1 cellular context compared by ENCODE assay signal in the genomic region with DNA sequence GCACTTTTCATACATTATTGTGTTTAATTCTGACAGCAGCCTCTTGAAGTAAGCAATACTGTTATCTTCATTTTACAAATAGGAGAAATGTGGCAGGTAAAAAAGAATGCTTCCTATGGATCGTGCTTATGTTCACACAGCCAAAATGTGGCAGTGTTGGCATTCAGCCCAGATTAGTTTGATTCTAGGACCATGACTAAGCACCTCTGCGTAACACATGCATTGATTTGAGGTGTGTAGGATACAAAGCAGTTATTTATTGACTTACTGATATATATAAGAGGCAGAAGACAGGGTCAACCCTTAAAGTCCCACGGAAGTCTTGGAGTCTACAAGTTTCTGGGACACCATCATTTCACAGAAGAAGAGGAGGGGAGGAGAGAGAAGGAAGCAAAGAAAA.
TF ChIP-seq lines count a peak whose summit lies in the region.

No MANE protein-coding gene starts in this region.

TF ChIP-seq in A549, 52 proteins besides CTCF, POLR2A, EP300 and RAD21 (continued from another document):
- TF ChIP-seq TFCP2L1 (CRISPR knock-in tag; IDR thresholded peaks at IDR 0.05) (no peak), ZSCAN20 (CRISPR knock-in tag; IDR thresholded peaks at IDR 0.05) (no peak), KDM1A (IDR thresholded peaks at IDR 0.05; ENCODE audit: low read depth) (no peak), CEBPB (IDR thresholded peaks at IDR 0.05) (no peak), HOXB5 (CRISPR knock-in tag; IDR thresholded peaks at IDR 0.05) (no peak), ZNF302 (CRISPR knock-in tag; IDR thresholded peaks at IDR 0.05) (no peak), NFE2L2 (conservative IDR thresholded peaks at IDR 0.05; ENCODE audit: low read length) (no peak), FOSL2 (IDR thresholded peaks at IDR 0.05) (no peak), FOSL2 (CRISPR knock-in tag; IDR thresholded peaks at IDR 0.05) (peak; percentile 71), NPAS2 (CRISPR knock-in tag; IDR thresholded peaks at IDR 0.05; ENCODE audit: borderline replicate concordance) (no peak), GATA3 (IDR thresholded peaks at IDR 0.05; ENCODE audit: borderline replicate concordance) (peak; percentile 63; the same call in 1 of the 2 replicates), RNF2 (IDR thresholded peaks at IDR 0.05; ENCODE audit: borderline replicate concordance, low read depth) (no peak), MYC (IDR thresholded peaks at IDR 0.05; ENCODE audit: borderline replicate concordance, low read length) (no peak), SREBF2 (IDR thresholded peaks at IDR 0.05) (no peak), MAZ (IDR thresholded peaks at IDR 0.05; ENCODE audit: borderline replicate concordance, low read depth, low read length) (no peak), ZC3H11A (IDR thresholded peaks at IDR 0.05) (no peak), HOXB13 (CRISPR knock-in tag; IDR thresholded peaks at IDR 0.05; ENCODE audit: low read depth) (no peak), ESRRA (IDR thresholded peaks at IDR 0.05; ENCODE audit: borderline replicate concordance, low read length) (no peak), EHF (CRISPR knock-in tag; IDR thresholded peaks at IDR 0.05) (no peak), BHLHE40 (IDR thresholded peaks at IDR 0.05; ENCODE audit: low read depth, low read length) (no peak), FOSB (CRISPR knock-in tag; IDR thresholded peaks at IDR 0.05) (no peak)
- TF ChIP-seq, protein P1, sequence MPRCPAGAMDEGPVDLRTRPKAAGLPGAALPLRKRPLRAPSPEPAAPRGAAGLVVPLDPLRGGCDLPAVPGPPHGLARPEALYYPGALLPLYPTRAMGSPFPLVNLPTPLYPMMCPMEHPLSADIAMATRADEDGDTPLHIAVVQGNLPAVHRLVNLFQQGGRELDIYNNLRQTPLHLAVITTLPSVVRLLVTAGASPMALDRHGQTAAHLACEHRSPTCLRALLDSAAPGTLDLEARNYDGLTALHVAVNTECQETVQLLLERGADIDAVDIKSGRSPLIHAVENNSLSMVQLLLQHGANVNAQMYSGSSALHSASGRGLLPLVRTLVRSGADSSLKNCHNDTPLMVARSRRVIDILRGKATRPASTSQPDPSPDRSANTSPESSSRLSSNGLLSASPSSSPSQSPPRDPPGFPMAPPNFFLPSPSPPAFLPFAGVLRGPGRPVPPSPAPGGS (IDR thresholded peaks at IDR 0.05) = no peak
- TF ChIP-seq, protein P2, sequence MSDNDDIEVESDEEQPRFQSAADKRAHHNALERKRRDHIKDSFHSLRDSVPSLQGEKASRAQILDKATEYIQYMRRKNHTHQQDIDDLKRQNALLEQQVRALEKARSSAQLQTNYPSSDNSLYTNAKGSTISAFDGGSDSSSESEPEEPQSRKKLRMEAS (IDR thresholded peaks at IDR 0.05) = peak; percentile 72
- TF ChIP-seq, protein P3, sequence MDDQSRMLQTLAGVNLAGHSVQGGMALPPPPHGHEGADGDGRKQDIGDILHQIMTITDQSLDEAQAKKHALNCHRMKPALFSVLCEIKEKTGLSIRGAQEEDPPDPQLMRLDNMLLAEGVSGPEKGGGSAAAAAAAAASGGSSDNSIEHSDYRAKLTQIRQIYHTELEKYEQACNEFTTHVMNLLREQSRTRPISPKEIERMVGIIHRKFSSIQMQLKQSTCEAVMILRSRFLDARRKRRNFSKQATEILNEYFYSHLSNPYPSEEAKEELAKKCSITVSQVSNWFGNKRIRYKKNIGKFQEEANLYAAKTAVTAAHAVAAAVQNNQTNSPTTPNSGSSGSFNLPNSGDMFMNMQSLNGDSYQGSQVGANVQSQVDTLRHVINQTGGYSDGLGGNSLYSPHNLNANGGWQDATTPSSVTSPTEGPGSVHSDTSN (IDR thresholded peaks at IDR 0.05) = no peak
TF ChIP-seq in A549: peak in this region for 6.
